1 cellular context compared by ENCODE assay signal in genomic region chr18:36265035-36265434, GRCh38.
A peak's percentile ranks its signal among the peaks of the same experiment; 100 is the strongest.
TF ChIP-seq lines count a peak whose summit lies in the region.

No MANE protein-coding gene starts in this region.

TF ChIP-seq in K562, 482 proteins besides CTCF, POLR2A, EP300 and RAD21 (continued from another document):
- TF ChIP-seq ARID1B (IDR thresholded peaks at IDR 0.05) (peak; percentile 60), CEBPB (tag; IDR thresholded peaks at IDR 0.05) (no peak), CBFA2T3 (IDR thresholded peaks at IDR 0.05) (peak; percentile 71), SAP30 (IDR thresholded peaks at IDR 0.05; ENCODE audit: borderline replicate concordance, insufficient read depth, low read depth, low read length, poor library complexity, severe bottlenecking) (no peak)
